ENCODE assay signal across 9 cellular contexts in genomic region chr5:170333161-170333909, GRCh38. TPM values are rescaled to one million over a fixed set of nuclear protein-coding genes. Genes with fewer than 3 reads are reported as not detected.
DNase-seq lines count a peak whose midpoint lies in the region; ATAC-seq, FAIRE-seq and TF ChIP-seq lines count a peak whose summit lies in the region.
"Had no signal": no experiment of that assay in that cellular context is flagged by ENCODE, and none has a peak within 500 bp of the region (broad histone marks: within the 10 kb centered on the region; RNA-seq: fewer than 3 reads in every experiment).

No MANE protein-coding gene starts in this region.

- H4K20me1 ChIP-seq in neural cell (ENCODE audit: insufficient read depth): no peaks in the 10 kb centered on the region

- no peak for DNase-seq in GM12891 (ENCODE audit: insufficient read length, low spot score)
- DNase-seq in RPMI7951 (ENCODE audit: low read depth): peak; percentile 49
- peak; percentile 73 for DNase-seq in activated naive CD4-positive, alpha-beta T cell treated with anti-CD3 and anti-CD28 coated beads, Interleukin-2, amount 10 ng/mL, durations not matched to agents 7 days and 5 days
- no peak for DNase-seq in SHP77 treated with DMSO at 0.1 percent for 48 hours (lab: John Stamatoyannopoulos, UW)
- DNase-seq in amniotic stem cell (lab: John Stamatoyannopoulos, UW): no peak
- no peak for DNase-seq in dedifferentiated amniotic fluid mesenchymal stem cell (ENCODE audit: extremely low spot score)

- no peak for TF ChIP-seq POLR2A in GM12891 (IDR thresholded peaks at IDR 0.05; ENCODE audit: low read depth, low read length)

- peak overlapping the region; percentile 60 for H3K4me3 Mint-ChIP-seq in activated naive CD4-positive, alpha-beta T cell treated with anti-CD3 and anti-CD28 coated beads, Interleukin-2, amount 10 ng/mL, durations not matched to agents 7 days and 5 days

- H3K36me3 Mint-ChIP-seq in activated naive CD4-positive, alpha-beta T cell treated with anti-CD3 and anti-CD28 coated beads, Interleukin-2, amount 10 ng/mL, durations not matched to agents 7 days and 5 days: peaks cover 2% of the 10 kb centered on the region

- H3K9me3 ChIP-seq in neural cell (ENCODE audit: low read length): no peaks in the 10 kb centered on the region

- H3K4me2 ChIP-seq in neural cell (ENCODE audit: low read length): no peak overlapping the region

- no peak for TF ChIP-seq RAD21 in neural cell (conservative IDR thresholded peaks at IDR 0.05)

- H3F3A ChIP-seq in neural cell (ENCODE audit: insufficient read depth, low read length, poor library complexity, severe bottlenecking): no peaks in the 10 kb centered on the region

- ATAC-seq in HG02678 (IDR thresholded peaks at IDR 0.05; ENCODE audit: unreplicated experiment): peak; percentile 57

- H3K27ac Mint-ChIP-seq in activated naive CD4-positive, alpha-beta T cell treated with anti-CD3 and anti-CD28 coated beads, Interleukin-2, amount 10 ng/mL, durations not matched to agents 7 days and 5 days: peak overlapping the region; percentile 89

- peaks cover 28% of the 10 kb centered on the region for H3K4me1 Mint-ChIP-seq in activated naive CD4-positive, alpha-beta T cell treated with anti-CD3 and anti-CD28 coated beads, Interleukin-2, amount 10 ng/mL, durations not matched to agents 7 days and 5 days

- no peaks in the 10 kb centered on the region for H3K9me2 ChIP-seq in neural cell (ENCODE audit: insufficient read depth, low read length)

- FAIRE-seq in GM12891 (lab: Jason Lieb, UNC): peak; percentile 80
- FAIRE-seq: colon had no signal

- TF ChIP-seq CTCF in neural cell (IDR thresholded peaks at IDR 0.05; ENCODE audit: poor library complexity, severe bottlenecking): no peak

- no peaks in the 10 kb centered on the region for H3K36me3 ChIP-seq in neural cell (ENCODE audit: insufficient read depth, low read length)

- H3K79me2 ChIP-seq in neural cell (replicated peaks; ENCODE audit: insufficient read depth, low read length): no peaks in the 10 kb centered on the region

- H3K4me3 ChIP-seq in neural cell (ENCODE audit: low read length): no peak overlapping the region

- no peak overlapping the region for H3K9ac ChIP-seq in neural cell (ENCODE audit: low read length)

- no peak overlapping the region for H2AFZ ChIP-seq in neural cell (ENCODE audit: low read depth, low read length)

- CTCF ChIA-PET in activated naive CD4-positive, alpha-beta T cell treated with anti-CD3 and anti-CD28 coated beads, Interleukin-2, amount 10 ng/mL, durations not matched to agents 7 days and 5 days (lab: Charles Lee): interaction anchor here (0.6 to 5.6 kb wide), 12 partner anchors 14 to 107 kb away, joined by 3 to 103 read pairs (median 12); partner anchors contain the start of gene LCP2

- H3K27ac ChIP-seq in neural cell (ENCODE audit: low read length): peak overlapping the region; percentile 33

- no peaks in the 10 kb centered on the region for H3K27me3 ChIP-seq in neural cell (ENCODE audit: insufficient read depth, low read depth, low read length)

- no peak for TF ChIP-seq EP300 in neural cell (conservative IDR thresholded peaks at IDR 0.05; ENCODE audit: poor library complexity, severe bottlenecking)

- peaks cover 5% of the 10 kb centered on the region for H3K27me3 Mint-ChIP-seq in activated naive CD4-positive, alpha-beta T cell treated with anti-CD3 and anti-CD28 coated beads, Interleukin-2, amount 10 ng/mL, durations not matched to agents 7 days and 5 days

- H3K9me3 Mint-ChIP-seq in activated naive CD4-positive, alpha-beta T cell treated with anti-CD3 and anti-CD28 coated beads, Interleukin-2, amount 10 ng/mL, durations not matched to agents 7 days and 5 days: no peaks in the 10 kb centered on the region

TF ChIP-seq in GM12891, 5 proteins besides CTCF, POLR2A, EP300 and RAD21:
- TF ChIP-seq SPI1 (IDR thresholded peaks at IDR 0.05; ENCODE audit: low read depth, low read length) (no peak), TAF1 (IDR thresholded peaks at IDR 0.05; ENCODE audit: low read depth, low read length) (no peak), POU2F2 (IDR thresholded peaks at IDR 0.05; ENCODE audit: low read depth, low read length) (no peak), POLR2AphosphoS5 (IDR thresholded peaks at IDR 0.05; ENCODE audit: low read depth, low read length) (no peak), PAX5 (IDR thresholded peaks at IDR 0.05; ENCODE audit: insufficient read depth, low read length, severe bottlenecking) (no peak)

TF ChIP-seq in neural cell, 6 proteins besides CTCF, POLR2A, EP300 and RAD21:
- no peak for TF ChIP-seq SMC3 (conservative IDR thresholded peaks at IDR 0.05; ENCODE audit: poor library complexity)
- TF ChIP-seq MXI1 (conservative IDR thresholded peaks at IDR 0.05; ENCODE audit: poor library complexity, severe bottlenecking): no peak
- TF ChIP-seq, protein P1, sequence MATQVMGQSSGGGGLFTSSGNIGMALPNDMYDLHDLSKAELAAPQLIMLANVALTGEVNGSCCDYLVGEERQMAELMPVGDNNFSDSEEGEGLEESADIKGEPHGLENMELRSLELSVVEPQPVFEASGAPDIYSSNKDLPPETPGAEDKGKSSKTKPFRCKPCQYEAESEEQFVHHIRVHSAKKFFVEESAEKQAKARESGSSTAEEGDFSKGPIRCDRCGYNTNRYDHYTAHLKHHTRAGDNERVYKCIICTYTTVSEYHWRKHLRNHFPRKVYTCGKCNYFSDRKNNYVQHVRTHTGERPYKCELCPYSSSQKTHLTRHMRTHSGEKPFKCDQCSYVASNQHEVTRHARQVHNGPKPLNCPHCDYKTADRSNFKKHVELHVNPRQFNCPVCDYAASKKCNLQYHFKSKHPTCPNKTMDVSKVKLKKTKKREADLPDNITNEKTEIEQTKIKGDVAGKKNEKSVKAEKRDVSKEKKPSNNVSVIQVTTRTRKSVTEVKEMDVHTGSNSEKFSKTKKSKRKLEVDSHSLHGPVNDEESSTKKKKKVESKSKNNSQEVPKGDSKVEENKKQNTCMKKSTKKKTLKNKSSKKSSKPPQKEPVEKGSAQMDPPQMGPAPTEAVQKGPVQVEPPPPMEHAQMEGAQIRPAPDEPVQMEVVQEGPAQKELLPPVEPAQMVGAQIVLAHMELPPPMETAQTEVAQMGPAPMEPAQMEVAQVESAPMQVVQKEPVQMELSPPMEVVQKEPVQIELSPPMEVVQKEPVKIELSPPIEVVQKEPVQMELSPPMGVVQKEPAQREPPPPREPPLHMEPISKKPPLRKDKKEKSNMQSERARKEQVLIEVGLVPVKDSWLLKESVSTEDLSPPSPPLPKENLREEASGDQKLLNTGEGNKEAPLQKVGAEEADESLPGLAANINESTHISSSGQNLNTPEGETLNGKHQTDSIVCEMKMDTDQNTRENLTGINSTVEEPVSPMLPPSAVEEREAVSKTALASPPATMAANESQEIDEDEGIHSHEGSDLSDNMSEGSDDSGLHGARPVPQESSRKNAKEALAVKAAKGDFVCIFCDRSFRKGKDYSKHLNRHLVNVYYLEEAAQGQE (IDR thresholded peaks at IDR 0.05; ENCODE audit: borderline replicate concordance): no peak
- no peak for TF ChIP-seq POLR2AphosphoS5 (IDR thresholded peaks at IDR 0.05)
- no peak for TF ChIP-seq EZH2 (IDR thresholded peaks at IDR 0.05; ENCODE audit: borderline replicate concordance, insufficient read depth, low read length, poor library complexity, severe bottlenecking)
TF ChIP-seq in neural cell: peak in this region for 0.

RNA-seq across cellular contexts. Expression of gene LCP2, which starts 35.8 kb away (rescaled TPM):
- 31.4 TPM for polyA plus RNA-seq in GM12891 (2012; ENCODE audit: low read depth, missing spikeins)
- total RNA-seq in RPMI7951 (2014; rRNA removed; shearing (Covaris generic)): 0.59 and 2.5 TPM in 2 replicates
- polyA plus RNA-seq in neural cell: not detected in 2 replicates
- not detected in 2 replicates for polyA minus RNA-seq in neural cell

RNA-seq across cellular contexts. Expression of gene KCNMB1, which starts 55.8 kb away (rescaled TPM):
- polyA plus RNA-seq in GM12891 (2012; ENCODE audit: low read depth, missing spikeins): 3.2 TPM
- not detected in 2 replicates for total RNA-seq in RPMI7951 (2014; rRNA removed; shearing (Covaris generic))
- not detected in 2 replicates for polyA plus RNA-seq in neural cell
- not detected in 2 replicates for polyA minus RNA-seq in neural cell

Comparison
In these comparisons a context has a peak if more than half of its experiments do, and no peak if none do; other contexts are left out.
1. DNase-seq: peak in RPMI7951 (single experiment) and activated naive CD4-positive, alpha-beta T cell treated with anti-CD3 and anti-CD28 coated beads, Interleukin-2, amount 10 ng/mL, durations not matched to agents 7 days and 5 days (single experiment); none in GM12891 (single experiment), SHP77 treated with DMSO at 0.1 percent for 48 hours (single experiment), amniotic stem cell (single experiment) and dedifferentiated amniotic fluid mesenchymal stem cell (single experiment).